In genomic region chr7:76283254-76284159, GRCh38 we compare ENCODE assay signal across 13 cellular contexts. TPM values are rescaled to one million over a fixed set of nuclear protein-coding genes. Genes with fewer than 3 reads are reported as not detected.
DNase-seq lines count a peak whose midpoint lies in the region; ATAC-seq, FAIRE-seq and TF ChIP-seq lines count a peak whose summit lies in the region.
"Had no signal": no experiment of that assay in that cellular context is flagged by ENCODE, and none has a peak within 500 bp of the region (broad histone marks: within the 10 kb centered on the region; RNA-seq: fewer than 3 reads in every experiment).

No MANE protein-coding gene starts in this region.

- no peaks in the 10 kb centered on the region for H3K36me3 Mint-ChIP-seq in natural killer cell

- peak overlapping the region; percentile 99 for H3K4me2 ChIP-seq in A549

- H3K4me1 Mint-ChIP-seq in natural killer cell, result peaks cover 7 to 16% of the 10 kb centered on the region in 2 donors

- H3K36me3 ChIP-seq in ES-I3 (ENCODE audit: insufficient read depth, low read length) (no peaks in the 10 kb centered on the region), breast epithelium (no peaks in the 10 kb centered on the region), MG63 (no peaks in the 10 kb centered on the region)

- no peak for TF ChIP-seq EP300 in A549 (IDR thresholded peaks at IDR 0.05)

- H3K9me3 Mint-ChIP-seq in natural killer cell, result no peaks in the 10 kb centered on the region

- peaks cover 41 to 42% of the 10 kb centered on the region in 2 donors for H3K27me3 Mint-ChIP-seq in natural killer cell (ENCODE audit: low read depth in 2 of 2)

- H3K27ac ChIP-seq in A549 (peak overlapping the region; percentile 84; a peak in 4 of 6 replicates), breast epithelium (peak overlapping the region in 1 of 2 donors; percentile 50)
- H3K27ac ChIP-seq: GM23248 had no signal

- TF ChIP-seq CTCF in A549 (IDR thresholded peaks at IDR 0.05), result no peak
- TF ChIP-seq CTCF in breast epithelium (IDR thresholded peaks at IDR 0.05), result no peak
- TF ChIP-seq CTCF in natural killer cell (IDR thresholded peaks at IDR 0.05), result no peak

- peak overlapping the region; percentile 62; the same call in 1 of the 2 replicates for H3K9ac ChIP-seq in ES-I3 (ENCODE audit: low read depth, low read length)

- H3K27ac Mint-ChIP-seq in natural killer cell, result no peak overlapping the region

- no peak for FAIRE-seq in A549 (lab: Jason Lieb, UNC)

- no peaks in the 10 kb centered on the region for H3K27me3 ChIP-seq in breast epithelium
- no peaks in the 10 kb centered on the region for H3K27me3 ChIP-seq in MG63

- CTCF ChIA-PET in A549 (lab: Yijun Ruan, JAX), result interaction anchor here (0.5 to 32.9 kb wide), 10 partner anchors 7 to 142 kb away, joined by 3 to 764 read pairs (median 8); partner anchors contain the start of gene HSPB1

- H3K4me3 Mint-ChIP-seq in natural killer cell, result peak overlapping the region; percentile 71

- DNase-seq in A549 (ENCODE audit: low read depth in 1 of 2, low spot score in 1 of 2) (no peak), breast epithelium (ENCODE audit: low spot score in 2 of 2) (no peak), natural killer cell (no peak), MG63 (no peak), amniotic stem cell (lab: John Stamatoyannopoulos, UW) (no peak)
- no peak for DNase-seq in activated CD8-positive, alpha-beta memory T cell treated with anti-CD3 and anti-CD28 coated beads, Interleukin-2, amount 50 U/mL, for 48 hours
- DNase-seq in activated CD4-positive, CD25-positive, alpha-beta regulatory T cell (lab: John Stamatoyannopoulos, UW), result no peak
- DNase-seq: activated CD4-positive, CD25-positive, alpha-beta regulatory T cell treated with anti-CD3 and anti-CD28 coated beads, Interleukin-2, amount 50 U/mL, for 72 hours; central memory CD4-positive, alpha-beta T cell; NCI-H1436 treated with DMSO at 0.1 percent for 48 hours; nucleus accumbens had no signal

- peak overlapping the region; percentile 78 for H3K4me3 ChIP-seq in A549
- H3K4me3 ChIP-seq in breast epithelium, result peak overlapping the region; percentile 42 to 68 (median 59)
- H3K4me3 ChIP-seq in MG63, result no peak overlapping the region

- POLR2A ChIA-PET in A549 (lab: Yijun Ruan, JAX), result no interaction called here

- no peak for TF ChIP-seq POLR2A in A549 (IDR thresholded peaks at IDR 0.05; ENCODE audit: low read length)
- no peak for TF ChIP-seq POLR2A in breast epithelium (IDR thresholded peaks at IDR 0.05)

- TF ChIP-seq RAD21 in A549 (conservative IDR thresholded peaks at IDR 0.05 in 1 of 2, IDR thresholded peaks at IDR 0.05 in 1 of 2), result no peak

- H3K4me1 ChIP-seq in A549 (peaks cover 19% of the 10 kb centered on the region), ES-I3 (ENCODE audit: insufficient read depth, low read length) (peaks cover 5% of the 10 kb centered on the region; the same call in 1 of the 2 replicates), breast epithelium (no peaks in the 10 kb centered on the region)

- 77% methylated on average over 16 of the region's 17 CpGs for WGBS in A549 (ENCODE audit: missing lambda C conversion rate)

- ATAC-seq in A549, result peak in 1 of 2 experiments; percentile 12; a peak in 2 of 6 replicates
- no peak for ATAC-seq in natural killer cell

- intact Hi-C loops in breast epithelium (cut with DNase I; ENCODE audit: low total_unique reads), result no loop called here
- intact Hi-C loops in natural killer cell (cut with micrococcal nuclease), result no loop called here

- no peaks in the 10 kb centered on the region for H3K9me3 ChIP-seq in A549
- H3K9me3 ChIP-seq in ES-I3 (ENCODE audit: control insufficient read depth, insufficient read depth, low read length), result no peaks in the 10 kb centered on the region
- no peaks in the 10 kb centered on the region for H3K9me3 ChIP-seq in breast epithelium
- no peaks in the 10 kb centered on the region for H3K9me3 ChIP-seq in MG63

TF ChIP-seq in A549, 52 proteins besides CTCF, POLR2A, EP300 and RAD21:
- no peak for TF ChIP-seq HMGXB4 (CRISPR knock-in tag; IDR thresholded peaks at IDR 0.05; ENCODE audit: borderline replicate concordance)
- no peak for TF ChIP-seq ESRRA (IDR thresholded peaks at IDR 0.05; ENCODE audit: borderline replicate concordance, low read length)
- TF ChIP-seq HDAC2 (IDR thresholded peaks at IDR 0.05), result no peak
- peak; percentile 60 for TF ChIP-seq ZFP36 (IDR thresholded peaks at IDR 0.05; ENCODE audit: borderline replicate concordance, partially characterized antibody)

RNA-seq across cellular contexts. Expression of gene HSPB1, which starts 19.0 kb away (rescaled TPM):
- polyA plus RNA-seq in A549 (2011; rRNA removed) (185 and 209 TPM in 2 replicates), A549 (2017; fragmentation: RNase III; extraction: RNeasy Plus Mini Kit Qiagen cat#74134 plus additional on column Dnase treatment) (547 to 666 TPM (median 620 TPM) in 3 replicates)
- polyA plus RNA-seq in A549 (2012; cell fraction: cytosol; rRNA removed), result 1,409 and 1,648 TPM in 2 replicates
- polyA plus RNA-seq in A549 (2012; cell fraction: nucleus; rRNA removed), result 1,259 and 1,748 TPM in 2 replicates
- 41.9 and 74.6 TPM in 2 replicates for polyA minus RNA-seq in A549 (2011; rRNA and poly(A)+ RNA removed)
- total RNA-seq in breast epithelium (100 to 1,000 TPM; 210 to 264 (median 211) TPM), natural killer cell (10 to 100 TPM; 14.4 to 15.9 (median 14.7) TPM)
- total RNA-seq in MG63 (2014; rRNA removed; shearing (Covaris generic); ENCODE audit: low replicate concordance), result 68.7 and 72.8 TPM in 2 replicates
